7 cellular contexts compared by ENCODE assay signal in the genomic region with DNA sequence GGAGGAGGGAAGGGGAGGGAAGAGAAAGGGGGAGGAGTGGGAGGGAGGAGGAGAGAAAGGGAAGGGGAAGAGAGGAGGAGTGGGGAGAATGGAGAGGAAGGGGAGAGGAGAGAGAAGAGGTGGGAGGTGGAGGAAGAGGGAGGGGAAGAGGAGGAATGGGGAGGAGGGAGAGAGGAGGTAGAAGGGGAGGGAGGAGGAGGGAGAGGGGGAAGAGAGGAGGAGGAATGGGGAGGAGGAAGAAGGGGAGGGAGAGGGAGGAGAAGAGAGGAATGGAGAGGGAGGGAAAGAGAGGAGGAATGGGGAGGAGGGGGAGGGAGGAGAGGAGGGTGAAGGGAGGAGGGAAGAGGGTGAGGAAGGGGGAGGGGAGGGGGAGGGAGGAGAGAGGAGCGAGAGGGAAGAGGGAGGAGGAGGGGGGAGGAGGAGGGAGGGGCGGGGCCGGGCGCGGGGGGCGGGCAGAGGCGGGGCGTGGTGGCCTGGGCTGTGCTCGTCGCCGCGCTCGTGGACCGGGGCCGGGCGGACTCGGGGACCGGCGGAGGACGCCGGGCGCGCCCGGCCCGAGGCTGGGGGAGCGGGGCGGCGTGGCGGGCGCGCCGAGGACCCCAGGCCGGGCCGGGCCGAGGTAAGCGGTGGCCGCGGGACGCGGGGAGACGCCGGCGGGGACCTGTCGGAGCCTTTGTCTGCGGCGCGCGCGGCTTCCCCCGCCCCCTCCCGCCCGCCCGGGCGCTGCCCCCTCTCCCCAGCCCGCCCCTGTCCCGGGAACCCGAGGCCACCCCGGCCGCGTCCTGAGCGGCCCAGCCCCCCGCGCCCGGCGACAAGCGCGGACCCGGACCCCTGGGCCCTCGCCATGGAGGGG. TPM values are rescaled to one million over a fixed set of nuclear protein-coding genes. Genes with fewer than 3 reads are reported as not detected.
A peak's percentile ranks its signal among the peaks of the same experiment; 100 is the strongest.
DNase-seq lines count a peak whose midpoint lies in the region; ATAC-seq and TF ChIP-seq lines count a peak whose summit lies in the region.

A gene with protein sequence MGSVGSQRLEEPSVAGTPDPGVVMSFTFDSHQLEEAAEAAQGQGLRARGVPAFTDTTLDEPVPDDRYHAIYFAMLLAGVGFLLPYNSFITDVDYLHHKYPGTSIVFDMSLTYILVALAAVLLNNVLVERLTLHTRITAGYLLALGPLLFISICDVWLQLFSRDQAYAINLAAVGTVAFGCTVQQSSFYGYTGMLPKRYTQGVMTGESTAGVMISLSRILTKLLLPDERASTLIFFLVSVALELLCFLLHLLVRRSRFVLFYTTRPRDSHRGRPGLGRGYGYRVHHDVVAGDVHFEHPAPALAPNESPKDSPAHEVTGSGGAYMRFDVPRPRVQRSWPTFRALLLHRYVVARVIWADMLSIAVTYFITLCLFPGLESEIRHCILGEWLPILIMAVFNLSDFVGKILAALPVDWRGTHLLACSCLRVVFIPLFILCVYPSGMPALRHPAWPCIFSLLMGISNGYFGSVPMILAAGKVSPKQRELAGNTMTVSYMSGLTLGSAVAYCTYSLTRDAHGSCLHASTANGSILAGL (plus strand): TSS at position 480 of the 853 bp plus-strand sequence. CDS start 4,874 bp downstream, outside the sequence.

- no peak for ATAC-seq in GM21381 (IDR thresholded peaks at IDR 0.05; ENCODE audit: unreplicated experiment)

- intact Hi-C loops in testis (cut with DNase I; ENCODE audit: low total_unique reads) = no loop called here

- TF ChIP-seq POLR2A in testis (IDR thresholded peaks at IDR 0.05) = no peak

- H3K9me3 ChIP-seq in testis = no peaks in the 10 kb centered on the region
- H3K9me3 ChIP-seq in CD8-positive, alpha-beta memory T cell (ENCODE audit: low read length) = no peaks in the 10 kb centered on the region

- peak within 1 kb of the TSS in 1 of 7 donors; percentile 58 for H3K4me3 Mint-ChIP-seq in CD8-positive, alpha-beta memory T cell

- no peaks in the 10 kb centered on the region for H3K36me3 ChIP-seq in testis (ENCODE audit: low read depth, missing control alignments)
- H3K36me3 ChIP-seq in CD8-positive, alpha-beta memory T cell (ENCODE audit: insufficient read depth, low read length) = no peaks in the 10 kb centered on the region

- no peak within 1 kb of the TSS for H3K27ac ChIP-seq in testis
- no peak within 1 kb of the TSS for H3K27ac ChIP-seq in CD8-positive, alpha-beta memory T cell (ENCODE audit: low read depth, low read length)

- H3K27me3 ChIP-seq in testis = no peaks in the 10 kb centered on the region
- peaks cover 3% of the 10 kb centered on the region for H3K27me3 ChIP-seq in CD8-positive, alpha-beta memory T cell (ENCODE audit: insufficient read depth, low read length, poor library complexity, severe bottlenecking)

- no peaks in the 10 kb centered on the region for H3K9me3 Mint-ChIP-seq in CD8-positive, alpha-beta memory T cell

- peaks cover 6% of the 10 kb centered on the region for H3K4me1 ChIP-seq in testis
- no peaks in the 10 kb centered on the region for H3K4me1 ChIP-seq in CD8-positive, alpha-beta memory T cell (ENCODE audit: insufficient read depth, low read length)

- CTCF ChIA-PET in CD8-positive, alpha-beta memory T cell (lab: Charles Lee) = no interaction called here

- H3K4me1 Mint-ChIP-seq in CD8-positive, alpha-beta memory T cell = no peaks in the 10 kb centered on the region

- no peaks in the 10 kb centered on the region for H3K36me3 Mint-ChIP-seq in CD8-positive, alpha-beta memory T cell

- WGBS in testis, 2 donors = 1% methylated on average over 16 to 18 of the region's 69 CpGs

- no peak within 1 kb of the TSS for H3K27ac Mint-ChIP-seq in CD8-positive, alpha-beta memory T cell

- POLR2A ChIA-PET in CD8-positive, alpha-beta memory T cell (lab: Charles Lee) = no interaction called here

- TF ChIP-seq CTCF in GM12875 (IDR thresholded peaks at IDR 0.05; ENCODE audit: borderline replicate concordance, insufficient read depth, low read depth, low read length) = no peak
- no peak for TF ChIP-seq CTCF in testis (IDR thresholded peaks at IDR 0.05)

- DNase-seq in NCI-H1105 (lab: John Stamatoyannopoulos, UW) = peak; percentile 31
- DNase-seq in cerebellar cortex (ENCODE audit: low spot score) = peak; percentile 19
- DNase-seq in medulla oblongata (ENCODE audit: extremely low spot score) = peak; percentile 19
- peak; percentile 57 for DNase-seq in testis
- DNase-seq in CD8-positive, alpha-beta memory T cell = no peak

- peaks cover 16 to 20% of the 10 kb centered on the region in 2 donors for H3K27me3 Mint-ChIP-seq in CD8-positive, alpha-beta memory T cell

- H3K4me3 ChIP-seq in GM12875 (ENCODE audit: low read depth, low read length) (peak within 1 kb of the TSS; percentile 5), testis (peak within 1 kb of the TSS; percentile 54 to 55)
- no peak within 1 kb of the TSS for H3K4me3 ChIP-seq in CD8-positive, alpha-beta memory T cell (ENCODE audit: low read length)

RNA-seq across cellular contexts. Expression of the gene that starts here (rescaled TPM):
- total RNA-seq in testis = 10 to 100 TPM in 1 of 2 donors, 1 to 10 TPM in 1; 7.6 to 15.2 TPM
- polyA plus RNA-seq in testis (ENCODE audit: insufficient read depth, low read depth, low replicate concordance) = 4.3 TPM
- under 1 TPM in 1 of 2 experiments, not detected in 1; 0.18 TPM for total RNA-seq in CD8-positive, alpha-beta memory T cell
- polyA plus RNA-seq in CD8-positive, alpha-beta memory T cell = 0.21 TPM

Comparison
In these comparisons a context has a peak if more than half of its experiments do, and no peak if none do; other contexts are left out.
1. RNA of the gene that starts here (total RNA-seq): 7.6 to 15.2 TPM in testis; 0.18 TPM in CD8-positive, alpha-beta memory T cell; every median in the first group is over 4 times any median in the second.
2. DNase-seq: peak in NCI-H1105 (single experiment), cerebellar cortex (single experiment), medulla oblongata (single experiment) and testis (single experiment); none in CD8-positive, alpha-beta memory T cell (0 of 5).